9 cellular contexts compared by ENCODE assay signal in genomic region chr1:182604835-182605164, GRCh38. TPM values are rescaled to one million over a fixed set of nuclear protein-coding genes. Genes with fewer than 3 reads are reported as not detected.
DNase-seq lines count a peak whose midpoint lies in the region; ATAC-seq, FAIRE-seq and TF ChIP-seq lines count a peak whose summit lies in the region.
"Had no signal": no experiment of that assay in that cellular context is flagged by ENCODE, and none has a peak within 500 bp of the region (broad histone marks: within the 10 kb centered on the region; RNA-seq: fewer than 3 reads in every experiment).

No MANE protein-coding gene starts in this region.

- intact Hi-C loops in heart left ventricle (cut with DNase I) (loop anchor here in 3 of 10 donors (1.0 to 5.0 kb wide), 3 partner anchors 11 to 522 kb away; no protein-coding TSS in a partner anchor), cardiac septum (cut with DNase I) (loop anchor here (5.0 kb wide), 2 partner anchors 118 to 233 kb away; partner anchors contain the start of gene DHX9)

- FAIRE-seq in keratinocyte (lab: Jason Lieb, UNC) = no peak

- no peaks in the 10 kb centered on the region for H4K20me1 ChIP-seq in keratinocyte (ENCODE audit: control insufficient read depth, extremely low read depth, insufficient read depth, low read length)

- peak overlapping the region; percentile 98 for H2AFZ ChIP-seq in keratinocyte (ENCODE audit: control insufficient read depth, low read length)

- H3K4me1 ChIP-seq in heart left ventricle (peaks cover 0 to 55% (median 21%) of the 10 kb centered on the region in 12 donors), SJCRH30 (peaks cover 22% of the 10 kb centered on the region), keratinocyte (ENCODE audit: control insufficient read depth, extremely low read depth, insufficient read depth, low read length) (peaks cover 8% of the 10 kb centered on the region), thoracic aorta (ENCODE audit: control insufficient read depth in 1 of 2, low read depth in 2 of 2) (peaks cover 10 to 34% of the 10 kb centered on the region in 2 donors)

- peaks cover 0 to 15% (median 5%) of the 10 kb centered on the region in 9 donors for H3K36me3 ChIP-seq in heart left ventricle
- H3K36me3 ChIP-seq in SJCRH30 = peaks cover 37% of the 10 kb centered on the region
- H3K36me3 ChIP-seq in keratinocyte (ENCODE audit: control insufficient read depth in 2 of 2, extremely low read depth in 1 of 2, insufficient read depth in 2 of 2, low read length in 2 of 2) = no peaks in the 10 kb centered on the region
- no peaks in the 10 kb centered on the region for H3K36me3 ChIP-seq in thoracic aorta
- H3K36me3 ChIP-seq: right lobe of liver had no signal

- H3K9me1 ChIP-seq in keratinocyte (ENCODE audit: control insufficient read depth, extremely low read depth, insufficient read depth, low read length) = no peaks in the 10 kb centered on the region

- ATAC-seq in heart left ventricle (no peak), thoracic aorta (ENCODE audit: insufficient number of reproducible peaks, low FRiP score, low read depth) (no peak), HG03571 (IDR thresholded peaks at IDR 0.05; ENCODE audit: unreplicated experiment) (no peak)

- H3K27me3 ChIP-seq in heart left ventricle (no peaks in the 10 kb centered on the region), SJCRH30 (no peaks in the 10 kb centered on the region), keratinocyte (ENCODE audit: control insufficient read depth, extremely low read depth, insufficient read depth, low read length) (peaks cover 18% of the 10 kb centered on the region), thoracic aorta (replicated peaks; ENCODE audit: insufficient read depth) (no peaks in the 10 kb centered on the region)
- H3K27me3 ChIP-seq: right lobe of liver had no signal

- dilution Hi-C loops in keratinocyte (cut with MboI; ENCODE audit: extremely low pct_ligation_motif_present, low sequenced_read_pairs) = no loop called here

- peak overlapping the region; percentile 88 for H3K4me2 ChIP-seq in keratinocyte (ENCODE audit: control insufficient read depth, extremely low read depth, insufficient read depth, low read depth, low read length)

- no peaks in the 10 kb centered on the region for H3K79me2 ChIP-seq in keratinocyte (ENCODE audit: control insufficient read depth, insufficient read depth, low read length)

- DNase-seq in heart left ventricle (no peak), cardiac septum (ENCODE audit: low spot score) (no peak), SJCRH30 (no peak), keratinocyte (ENCODE audit: low read depth, low spot score) (no peak), thoracic aorta (ENCODE audit: low spot score) (no peak), germinal center (ENCODE audit: low spot score) (no peak), foreskin fibroblast (no peak)

- H3K4me3 ChIP-seq in heart left ventricle (peak overlapping the region in 9 of 12 donors; percentile 52 to 94 (median 69)), SJCRH30 (peak overlapping the region; percentile 94), keratinocyte (ENCODE audit: control insufficient read depth in 2 of 3, extremely low read depth in 1 of 3, insufficient read depth in 2 of 3, low read depth in 1 of 3, low read length in 3 of 3) (peak overlapping the region; percentile 13 to 68 (median 49)), thoracic aorta (peak overlapping the region; percentile 81), foreskin fibroblast (ENCODE audit: low read depth in 1 of 2, low read length in 2 of 2) (no peak overlapping the region)

- H3K9me3 ChIP-seq in heart left ventricle (no peaks in the 10 kb centered on the region), SJCRH30 (replicated peaks) (no peaks in the 10 kb centered on the region), keratinocyte (ENCODE audit: control insufficient read depth, low read depth, low read length) (no peaks in the 10 kb centered on the region), thoracic aorta (no peaks in the 10 kb centered on the region)
- H3K9me3 ChIP-seq: right lobe of liver had no signal

- no peak for TF ChIP-seq CTCF in heart left ventricle (IDR thresholded peaks at IDR 0.05)
- no peak for TF ChIP-seq CTCF in keratinocyte (optimal IDR thresholded peaks at IDR 0.05 in 1 of 3, IDR thresholded peaks at IDR 0.05 in 1 of 3, conservative IDR thresholded peaks at IDR 0.05 in 1 of 3; ENCODE audit: extremely low read depth in 1 of 3, insufficient read depth in 2 of 3, low read length in 3 of 3)
- no peak for TF ChIP-seq CTCF in thoracic aorta (IDR thresholded peaks at IDR 0.05)
- no peak for TF ChIP-seq CTCF in foreskin fibroblast (IDR thresholded peaks at IDR 0.05; ENCODE audit: low read depth, low read length)

- peak overlapping the region in 2 of 12 donors; percentile 37 to 48 for H3K27ac ChIP-seq in heart left ventricle
- peak overlapping the region; percentile 75 for H3K27ac ChIP-seq in SJCRH30
- H3K27ac ChIP-seq in keratinocyte (ENCODE audit: control insufficient read depth, insufficient read depth, low read length) = no peak overlapping the region
- H3K27ac ChIP-seq in thoracic aorta = no peak overlapping the region

- H3K9ac ChIP-seq in keratinocyte (ENCODE audit: control insufficient read depth, extremely low read depth, insufficient read depth, low read length) = no peak overlapping the region

- no peak for TF ChIP-seq POLR2A in heart left ventricle (IDR thresholded peaks at IDR 0.05)

- WGBS in heart left ventricle, 4 donors = 55 to 62% (median 56%) methylated on average over 3 of the region's 3 CpGs

RNA-seq across cellular contexts. Expression of gene RGS16, which starts 0.6 kb away (rescaled TPM):
- total RNA-seq in heart left ventricle (1 to 10 TPM in 7 of 9 donors, under 1 TPM in 2; 0.75 to 9.3 (median 2.0) TPM), cardiac septum (1.9 TPM), thoracic aorta (10 to 100 TPM in 1 of 2 donors, 1 to 10 TPM in 1; 8.8 to 15.2 TPM)
- polyA plus RNA-seq in heart left ventricle (1 to 10 TPM; 2.1 TPM), keratinocyte (0.18 to 0.34 TPM (median 0.19 TPM) in 3 replicates)
- total RNA-seq in SJCRH30 (2014; rRNA removed; shearing (Covaris generic)) = 96.7 and 101 TPM in 2 replicates
- 0.67 TPM for polyA plus RNA-seq in keratinocyte (2011; ENCODE audit: low read depth)
- polyA plus RNA-seq in keratinocyte (2011; cell fraction: cytosol; rRNA removed) = 0.22 and 0.41 TPM in 2 replicates
- polyA plus RNA-seq in keratinocyte (2011; cell fraction: nucleus; rRNA removed) = 0.32 and 0.79 TPM in 2 replicates
- 0.13 and 1.4 TPM in 2 replicates for polyA plus RNA-seq in keratinocyte (2012; ENCODE audit: low replicate concordance)
- polyA minus RNA-seq in keratinocyte = 0.06 to 0.13 TPM in 2 of 3 replicates, not detected in the other
- not detected for polyA minus RNA-seq in keratinocyte (2011; cell fraction: cytosol; rRNA and poly(A)+ RNA removed)
- polyA minus RNA-seq in keratinocyte (2011; cell fraction: nucleus; rRNA and poly(A)+ RNA removed) = 0.21 and 0.23 TPM in 2 replicates

RNA-seq across cellular contexts. Expression of gene RNASEL, which starts 15.7 kb away (rescaled TPM):
- total RNA-seq in heart left ventricle (1 to 10 TPM; 2.0 to 6.3 (median 3.0) TPM), cardiac septum (3.3 TPM), thoracic aorta (10 to 100 TPM in 1 of 2 donors, 1 to 10 TPM in 1; 5.9 to 11.2 TPM)
- polyA plus RNA-seq in heart left ventricle (1 to 10 TPM; 1.4 to 1.9 TPM), keratinocyte (3.6 to 4.7 TPM (median 3.9 TPM) in 3 replicates)
- total RNA-seq in SJCRH30 (2014; rRNA removed; shearing (Covaris generic)) = 1.2 and 1.5 TPM in 2 replicates
- polyA plus RNA-seq in keratinocyte (2011; ENCODE audit: low read depth) = 2.3 TPM
- 1.9 and 3.2 TPM in 2 replicates for polyA plus RNA-seq in keratinocyte (2011; cell fraction: cytosol; rRNA removed)
- polyA plus RNA-seq in keratinocyte (2011; cell fraction: nucleus; rRNA removed) = 5.7 and 6.9 TPM in 2 replicates
- 2.8 and 3.1 TPM in 2 replicates for polyA plus RNA-seq in keratinocyte (2012; ENCODE audit: low replicate concordance)
- 1.2 to 5.0 TPM (median 4.7 TPM) in 3 replicates for polyA minus RNA-seq in keratinocyte
- polyA minus RNA-seq in keratinocyte (2011; cell fraction: cytosol; rRNA and poly(A)+ RNA removed) = 1.3 TPM
- 2.4 and 5.6 TPM in 2 replicates for polyA minus RNA-seq in keratinocyte (2011; cell fraction: nucleus; rRNA and poly(A)+ RNA removed)

Comparison
In these comparisons a context has a peak if more than half of its experiments do, and no peak if none do; other contexts are left out.
1. H3K4me3 ChIP-seq: peak in heart left ventricle (9 of 12), SJCRH30 (single experiment), keratinocyte (3 of 3) and thoracic aorta (single experiment); none in foreskin fibroblast (0 of 2).